8 cellular contexts compared by ENCODE assay signal in the genomic region with DNA sequence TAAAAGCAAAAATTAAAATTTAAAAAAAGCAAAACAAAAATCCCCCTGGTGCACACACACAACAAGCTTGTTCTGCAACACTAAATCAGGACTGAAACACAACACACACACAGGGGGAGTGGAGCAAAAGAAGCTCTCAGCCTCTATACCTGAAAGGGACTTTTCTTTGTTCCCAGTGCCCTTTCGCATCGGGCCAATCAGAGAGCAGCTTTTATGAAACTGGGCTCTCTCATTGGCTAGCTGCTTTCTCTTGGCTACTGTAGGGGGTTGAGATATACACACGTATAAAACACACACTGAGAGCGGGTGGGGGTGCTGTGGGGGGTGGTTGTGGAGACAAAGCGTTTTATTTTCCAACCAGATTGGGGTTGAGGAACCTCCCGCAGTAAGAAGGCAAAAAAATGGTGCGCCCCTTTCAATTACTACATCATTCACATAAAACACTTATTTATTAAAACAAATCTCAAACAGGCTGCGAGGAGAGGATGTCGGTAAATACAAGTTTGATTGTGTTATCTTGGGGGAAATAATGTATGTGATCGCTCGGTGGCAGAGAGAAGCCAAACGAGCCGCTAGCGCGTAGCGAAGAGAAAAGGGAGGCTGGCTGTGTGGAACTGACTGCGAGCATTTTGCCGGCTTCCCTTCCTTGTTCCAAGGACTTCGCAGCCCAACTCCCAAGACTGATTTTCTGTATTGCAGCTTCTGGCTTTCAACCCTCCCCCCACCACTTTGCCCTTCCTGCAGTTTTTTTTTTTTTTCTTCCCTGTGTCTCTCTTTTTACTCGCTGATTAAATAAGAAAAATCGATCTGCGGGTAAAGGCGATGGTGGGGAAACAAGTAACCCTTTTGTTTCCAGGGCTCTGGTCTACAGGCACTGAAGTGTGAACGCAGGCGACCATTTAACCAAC. TPM values are rescaled to one million over a fixed set of nuclear protein-coding genes. Genes with fewer than 3 reads are reported as not detected.
DNase-seq lines count a peak whose midpoint lies in the region; ATAC-seq, FAIRE-seq and TF ChIP-seq lines count a peak whose summit lies in the region.

No MANE protein-coding gene starts in this region.

- H3K27me3 ChIP-seq in K562 (ENCODE audit: control insufficient read depth in 2 of 2, insufficient read depth in 2 of 2, low read length in 2 of 2) = peaks cover 27 to 29% of the 10 kb centered on the region in 2 experiments; a peak in 4 of 5 replicates
- H3K27me3 ChIP-seq in hepatocyte = no peaks in the 10 kb centered on the region
- no peaks in the 10 kb centered on the region for H3K27me3 ChIP-seq in prostate gland (replicated peaks; ENCODE audit: insufficient read depth)

- no peaks in the 10 kb centered on the region for H4K20me1 ChIP-seq in K562 (replicated peaks; ENCODE audit: control insufficient read depth, insufficient read depth, low read length)
- H4K20me1 ChIP-seq in hepatocyte (ENCODE audit: insufficient read depth, poor library complexity, severe bottlenecking) = no peaks in the 10 kb centered on the region

- H2AFZ ChIP-seq in K562 (ENCODE audit: low read depth, low read length) (no peak overlapping the region), hepatocyte (peak overlapping the region; percentile 73)

- in situ Hi-C loops in K562 (cut with MboI) = no loop called here

- peak; percentile 81 for ATAC-seq in GM19468 (IDR thresholded peaks at IDR 0.05; ENCODE audit: extremely low read depth, unreplicated experiment)
- ATAC-seq in HG03521 (IDR thresholded peaks at IDR 0.05; ENCODE audit: unreplicated experiment) = peak; percentile 80
- peak; percentile 67 for ATAC-seq in K562

- H3K9me3 ChIP-seq in K562 (replicated peaks; ENCODE audit: control insufficient read depth, insufficient read depth, low read depth, low read length) = no peaks in the 10 kb centered on the region
- H3K9me3 ChIP-seq in hepatocyte (ENCODE audit: low read depth) = no peaks in the 10 kb centered on the region
- H3K9me3 ChIP-seq in prostate gland = no peaks in the 10 kb centered on the region

- no peak for TF ChIP-seq EP300 in K562 (IDR thresholded peaks at IDR 0.05; ENCODE audit: low read length)

- CTCF ChIA-PET in K562 (lab: Yijun Ruan, JAX; ENCODE audit: low intra/inter-chr PET ratio) = no interaction called here

- H3K4me1 ChIP-seq in K562 (replicated peaks in 1 of 2; ENCODE audit: control insufficient read depth in 2 of 2, insufficient read depth in 2 of 2, low read length in 2 of 2) (peaks cover 0 to 6% of the 10 kb centered on the region in 2 experiments; a peak in 3 of 5 replicates), hepatocyte (ENCODE audit: insufficient read depth) (peaks cover 13% of the 10 kb centered on the region), prostate gland (replicated peaks) (peaks cover 3% of the 10 kb centered on the region)

- H3K36me3 ChIP-seq in K562 (ENCODE audit: control insufficient read depth, insufficient read depth, low read length) (no peaks in the 10 kb centered on the region), hepatocyte (replicated peaks; ENCODE audit: insufficient read depth, low read depth) (no peaks in the 10 kb centered on the region), prostate gland (no peaks in the 10 kb centered on the region)

- TF ChIP-seq POLR2A in K562 (conservative IDR thresholded peaks at IDR 0.05) (no peak), prostate gland (IDR thresholded peaks at IDR 0.05) (peak; percentile 51)

- H3K4me2 ChIP-seq in K562 (ENCODE audit: insufficient read depth, low read length) = no peak overlapping the region
- peak overlapping the region; percentile 78 for H3K4me2 ChIP-seq in hepatocyte

- intact Hi-C loops in K562 (cut with micrococcal nuclease) (no loop called here), prostate gland (cut with DNase I) (loop anchor here (5.0 kb wide), 4 partner anchors 97 to 733 kb away; no protein-coding TSS in a partner anchor)

- H3K9me1 ChIP-seq in K562 (ENCODE audit: control insufficient read depth, insufficient read depth, low read length) = no peaks in the 10 kb centered on the region

- H3K79me2 ChIP-seq in K562 (ENCODE audit: control insufficient read depth, insufficient read depth, low read length) (no peaks in the 10 kb centered on the region), hepatocyte (peaks cover 24% of the 10 kb centered on the region)

- TF ChIP-seq CTCF in K562 (IDR thresholded peaks at IDR 0.05 in 2 of 3, conservative IDR thresholded peaks at IDR 0.05 in 1 of 3; ENCODE audit: insufficient read depth in 2 of 3, low read depth in 1 of 3, low read length in 3 of 3) (no peak), hepatocyte (IDR thresholded peaks at IDR 0.05; ENCODE audit: poor library complexity) (no peak), prostate gland (IDR thresholded peaks at IDR 0.05) (no peak)

- H3K9me2 ChIP-seq in hepatocyte (replicated peaks; ENCODE audit: insufficient read depth) = no peaks in the 10 kb centered on the region

- POLR2A ChIA-PET in K562 (lab: Yijun Ruan, JAX) = interaction anchor here (1.0 kb wide), 1 partner anchor 23 kb away, joined by 4 read pairs; no protein-coding TSS in a partner anchor

- BruUV-seq in K562 (replicated peaks; lab: Mats Ljungman, UMichigan) = no TSS peak

- H3K27ac ChIP-seq in K562 (ENCODE audit: extremely low read depth, low read depth, low read length) = no peak overlapping the region
- peak overlapping the region; percentile 94 for H3K27ac ChIP-seq in hepatocyte
- H3K27ac ChIP-seq in prostate gland = peak overlapping the region; percentile 83 to 87

- peak; percentile 94 for DNase-seq in DMS53 treated with DMSO at 0.1 percent for 48 hours (lab: John Stamatoyannopoulos, UW; ENCODE audit: unreplicated experiment)
- peak; percentile 98 for DNase-seq in NCI-H748 treated with DMSO at 0.1 percent for 48 hours (lab: John Stamatoyannopoulos, UW)
- DNase-seq in K562 (ENCODE audit: extremely low read depth in 1 of 4, low spot score in 3 of 4) = peak; percentile 19 to 68 (median 64)
- peak; percentile 92 for DNase-seq in hepatocyte (ENCODE audit: low spot score)
- DNase-seq in prostate gland (ENCODE audit: low spot score) = peak; percentile 93
- DNase-seq in activated CD8-positive, alpha-beta memory T cell treated with anti-CD3 and anti-CD28 coated beads, Interleukin-2, amount 50 U/mL, for 48 hours = no peak

- TF ChIP-seq RAD21 in K562 (CRISPR knock-in tag; conservative IDR thresholded peaks at IDR 0.05 in 1 of 2, IDR thresholded peaks at IDR 0.05 in 1 of 2) = no peak

- H3K4me3 ChIP-seq in K562 (no peak overlapping the region), hepatocyte (peak overlapping the region; percentile 65), prostate gland (peak overlapping the region; percentile 33 to 49)

- no peak for FAIRE-seq in K562 (lab: Jason Lieb, UNC)

- no peak overlapping the region for H3K9ac ChIP-seq in K562 (ENCODE audit: insufficient read depth in 1 of 2, low read depth in 2 of 2, low read length in 2 of 2)

- 42% methylated on average over 22 of the region's 25 CpGs for WGBS in K562 (ENCODE audit: insufficient coverage, low coverage, missing lambda C conversion rate)
- 2% methylated on average over 25 of the region's 25 CpGs for WGBS in hepatocyte (ENCODE audit: low lambda C conversion rate, missing lambda C conversion rate)
- WGBS in prostate gland = 6% methylated on average over 25 of the region's 25 CpGs

TF ChIP-seq in K562, 482 proteins besides CTCF, POLR2A, EP300 and RAD21:
- no peak for TF ChIP-seq ZNF311 (CRISPR knock-in tag; IDR thresholded peaks at IDR 0.05)
- TF ChIP-seq TCFL5 (CRISPR knock-in tag; conservative IDR thresholded peaks at IDR 0.05) = no peak
- no peak for TF ChIP-seq POLR2AphosphoS2 (IDR thresholded peaks at IDR 0.05; ENCODE audit: low read length)
- TF ChIP-seq, protein P1, sequence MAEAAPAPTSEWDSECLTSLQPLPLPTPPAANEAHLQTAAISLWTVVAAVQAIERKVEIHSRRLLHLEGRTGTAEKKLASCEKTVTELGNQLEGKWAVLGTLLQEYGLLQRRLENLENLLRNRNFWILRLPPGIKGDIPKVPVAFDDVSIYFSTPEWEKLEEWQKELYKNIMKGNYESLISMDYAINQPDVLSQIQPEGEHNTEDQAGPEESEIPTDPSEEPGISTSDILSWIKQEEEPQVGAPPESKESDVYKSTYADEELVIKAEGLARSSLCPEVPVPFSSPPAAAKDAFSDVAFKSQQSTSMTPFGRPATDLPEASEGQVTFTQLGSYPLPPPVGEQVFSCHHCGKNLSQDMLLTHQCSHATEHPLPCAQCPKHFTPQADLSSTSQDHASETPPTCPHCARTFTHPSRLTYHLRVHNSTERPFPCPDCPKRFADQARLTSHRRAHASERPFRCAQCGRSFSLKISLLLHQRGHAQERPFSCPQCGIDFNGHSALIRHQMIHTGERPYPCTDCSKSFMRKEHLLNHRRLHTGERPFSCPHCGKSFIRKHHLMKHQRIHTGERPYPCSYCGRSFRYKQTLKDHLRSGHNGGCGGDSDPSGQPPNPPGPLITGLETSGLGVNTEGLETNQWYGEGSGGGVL (CRISPR knock-in tag; IDR thresholded peaks at IDR 0.05) = no peak
- TF ChIP-seq MTA2 (IDR thresholded peaks at IDR 0.05; ENCODE audit: low read depth) = no peak
- no peak for TF ChIP-seq SRSF1 (IDR thresholded peaks at IDR 0.05; ENCODE audit: low read depth, low read length)

RNA-seq across cellular contexts. Expression of a gene that starts 2.5 kb away (rescaled TPM):
- total RNA-seq in K562 (2011; cell fraction: chromatin; rRNA removed; ENCODE audit: low replicate concordance) = 0.76 and 2.3 TPM in 2 replicates
- total RNA-seq in K562 (2011; cell fraction: nucleolus; rRNA removed) = 0.92 and 1.3 TPM in 2 replicates
- total RNA-seq in K562 (2011; cell fraction: nucleoplasm; rRNA removed) = 1.0 and 1.8 TPM in 2 replicates
- 1.00 and 1.5 TPM in 2 replicates for total RNA-seq in K562 (2014; rRNA removed)
- 1.4 and 1.5 TPM in 2 replicates for total RNA-seq in K562 (2014; rRNA removed; fragmentation: Illumina TruSeq; extraction: Trizol)
- 1.5 and 1.6 TPM in 2 replicates for total RNA-seq in K562 (2015; rRNA removed; fragmentation: Illumina TruSeq; extraction: Trizol)
- 1.5 and 2.3 TPM in 2 replicates for total RNA-seq in K562 (2021)
- polyA plus RNA-seq in K562 (2011; rRNA removed) = 0.69 and 0.89 TPM in 2 replicates
- 0.28 and 0.36 TPM in 2 replicates for polyA plus RNA-seq in K562 (2011; cell fraction: cytosol; rRNA removed)
- 0.48 and 1.3 TPM in 2 replicates for polyA plus RNA-seq in K562 (2011; cell fraction: nucleus; rRNA removed)
- polyA plus RNA-seq in K562 (2012) = 1.5 and 3.0 TPM in 2 replicates
- polyA plus RNA-seq in K562 (2014; fragmentation: Illumina TruSeq; extraction: Trizol) = 1.1 and 1.4 TPM in 2 replicates
- polyA plus RNA-seq in K562 (2014; fragmentation: Nextera tagmentation; extraction: Ambion mirVana) = under 1 TPM; 0.38 to 0.83 TPM
- polyA plus RNA-seq in K562 (2014; rRNA removed) = 0.69 and 1.5 TPM in 2 replicates
- polyA minus RNA-seq in K562 (2011; rRNA and poly(A)+ RNA removed) = 0.93 and 1.3 TPM in 2 replicates
- polyA minus RNA-seq in K562 (2011; cell fraction: cytosol; rRNA and poly(A)+ RNA removed) = 0.36 TPM in 1 of 2 replicates, not detected in the other
- polyA minus RNA-seq in K562 (2011; cell fraction: nucleus; rRNA and poly(A)+ RNA removed) = 0.33 and 0.54 TPM in 2 replicates
- 28.5 and 30.0 TPM in 2 replicates for total RNA-seq in hepatocyte
- 12.4 and 19.8 TPM in 2 replicates for polyA plus RNA-seq in hepatocyte
- 10 to 100 TPM; 22.6 to 25.3 TPM for total RNA-seq in prostate gland
